1 cellular context compared by ENCODE assay signal in genomic region chr1:64570267-64570666, GRCh38.
TF ChIP-seq lines count a peak whose summit lies in the region.

No MANE protein-coding gene starts in this region.

TF ChIP-seq in GM23338, 12 proteins besides CTCF, POLR2A, EP300 and RAD21 (continued from another document):
- TF ChIP-seq ZNF462 (CRISPR knock-in tag; IDR thresholded peaks at IDR 0.05) (no peak), EZH2 (IDR thresholded peaks at IDR 0.05; ENCODE audit: low read depth, unreplicated experiment) (no peak)
